ENCODE assay signal across 8 cellular contexts in the genomic region with DNA sequence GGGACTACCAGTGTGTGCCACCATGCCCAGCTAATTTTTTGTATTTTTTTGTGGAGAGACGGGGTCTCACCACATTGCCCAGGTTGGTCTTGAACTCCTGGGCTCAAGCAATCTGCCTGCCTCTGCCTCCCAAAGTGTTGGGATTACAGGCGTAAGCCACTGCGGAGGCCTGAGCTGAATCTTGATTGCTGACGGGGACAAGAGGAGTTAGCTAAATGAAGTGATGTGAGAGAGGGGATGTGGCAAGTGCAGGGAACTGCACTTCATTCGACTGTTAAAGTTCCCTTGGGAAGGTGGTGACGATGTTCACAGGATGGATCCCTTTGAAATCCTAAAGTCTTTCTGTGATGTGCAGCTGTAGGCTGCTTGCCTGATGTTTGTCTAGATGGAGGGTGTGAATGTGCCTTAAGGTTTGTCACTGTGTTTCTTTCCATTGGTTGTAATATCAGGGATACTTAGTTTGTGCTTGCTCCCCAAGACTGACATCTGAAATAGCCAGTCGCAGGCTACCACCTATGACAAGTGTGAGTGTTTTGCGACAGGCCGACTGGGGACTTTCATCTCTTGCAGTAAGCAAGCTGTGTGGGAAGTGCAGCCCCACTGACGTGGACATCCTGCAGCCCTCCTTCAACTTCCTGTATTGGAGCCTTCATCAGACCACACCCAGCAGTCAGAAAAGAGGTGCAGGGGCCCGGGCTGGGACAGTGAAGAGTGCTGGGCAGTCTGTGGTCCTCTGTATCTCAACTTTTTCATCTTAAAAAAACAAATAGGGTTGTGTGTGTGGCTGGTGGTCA. TPM values are rescaled to one million over a fixed set of nuclear protein-coding genes. Genes with fewer than 3 reads are reported as not detected.
DNase-seq lines count a peak whose midpoint lies in the region; ATAC-seq lines count a peak whose summit lies in the region.

No MANE protein-coding gene starts in this region.

- no peaks in the 10 kb centered on the region for H3K9me3 ChIP-seq in CD4-positive, CD25-positive, alpha-beta regulatory T cell (ENCODE audit: control insufficient read depth in 2 of 2, low read length in 2 of 2)
- H3K9me3 ChIP-seq in esophagus (ENCODE audit: control insufficient read depth in 2 of 2, insufficient read depth in 1 of 2, low read depth in 1 of 2, low read length in 1 of 2), result no peaks in the 10 kb centered on the region

- H3K4me3 ChIP-seq in CD4-positive, CD25-positive, alpha-beta regulatory T cell (ENCODE audit: low read depth, low read length), result peak overlapping the region; percentile 95
- peak overlapping the region; percentile 9; the same call in 1 of the 2 replicates for H3K4me3 ChIP-seq in Jurkat, Clone E6-1 (ENCODE audit: low read length)
- H3K4me3 ChIP-seq in esophagus (ENCODE audit: low read depth in 1 of 2, low read length in 2 of 2), result peak overlapping the region in 1 of 2 donors; percentile 18

- ATAC-seq in CD4-positive, CD25-positive, alpha-beta regulatory T cell (ENCODE audit: low read depth in 2 of 2), result peak; percentile 98
- ATAC-seq in GM21381 (IDR thresholded peaks at IDR 0.05; ENCODE audit: unreplicated experiment), result peak; percentile 88

- H3K27ac ChIP-seq in CD4-positive, CD25-positive, alpha-beta regulatory T cell (ENCODE audit: insufficient read depth, low read length, poor library complexity, severe bottlenecking), result peak overlapping the region; percentile 91
- peak overlapping the region; percentile 3 to 41 for H3K27ac ChIP-seq in esophagus (ENCODE audit: low read depth in 2 of 2, low read length in 1 of 2)

- H3K4me1 ChIP-seq in CD4-positive, CD25-positive, alpha-beta regulatory T cell (ENCODE audit: control insufficient read depth, insufficient read depth, low read length, poor library complexity, severe bottlenecking), result peaks cover 51% of the 10 kb centered on the region
- H3K4me1 ChIP-seq in esophagus (ENCODE audit: control insufficient read depth in 2 of 2, insufficient read depth in 2 of 2, low read length in 1 of 2), result no peaks in the 10 kb centered on the region

- peak overlapping the region; percentile 77 to 93 (median 91) for H3K4me3 Mint-ChIP-seq in CD4-positive, CD25-positive, alpha-beta regulatory T cell

- no peaks in the 10 kb centered on the region for H3K27me3 Mint-ChIP-seq in CD4-positive, CD25-positive, alpha-beta regulatory T cell

- peak overlapping the region; percentile 99 to 100 (median 99) for H3K27ac Mint-ChIP-seq in CD4-positive, CD25-positive, alpha-beta regulatory T cell

- H3K4me1 Mint-ChIP-seq in CD4-positive, CD25-positive, alpha-beta regulatory T cell, result peaks cover 7 to 67% (median 33%) of the 10 kb centered on the region in 4 donors

- DNase-seq in CD4-positive, CD25-positive, alpha-beta regulatory T cell, result peak; percentile 83 to 100 (median 93)
- DNase-seq in Jurkat, Clone E6-1 (ENCODE audit: low read depth, low spot score), result peak; percentile 80
- DNase-seq in activated CD4-positive, alpha-beta T cell treated with anti-CD3 and anti-CD28 coated beads, Interleukin-2, amount 50 U/mL, for 24 hours (ENCODE audit: low read depth in 1 of 2, low spot score in 1 of 2), result peak; percentile 46 to 86
- DNase-seq in pulmonary artery endothelial cell (ENCODE audit: low read depth, low spot score) (peak; percentile 8), NCI-H1694 (lab: John Stamatoyannopoulos, UW) (no peak), COR-L47 (lab: John Stamatoyannopoulos, UW) (no peak)

- no peaks in the 10 kb centered on the region for H3K9me3 Mint-ChIP-seq in CD4-positive, CD25-positive, alpha-beta regulatory T cell

- no peaks in the 10 kb centered on the region for H3K27me3 ChIP-seq in CD4-positive, CD25-positive, alpha-beta regulatory T cell (ENCODE audit: control insufficient read depth, insufficient read depth, low read length)
- no peaks in the 10 kb centered on the region for H3K27me3 ChIP-seq in esophagus (ENCODE audit: control insufficient read depth in 1 of 2, insufficient read depth in 2 of 2, low read length in 2 of 2)

- H3K36me3 ChIP-seq in CD4-positive, CD25-positive, alpha-beta regulatory T cell (ENCODE audit: control insufficient read depth, insufficient read depth, low read length), result peaks cover 12% of the 10 kb centered on the region
- H3K36me3 ChIP-seq in esophagus (ENCODE audit: control insufficient read depth in 2 of 2, insufficient read depth in 2 of 2, low read length in 1 of 2), result peaks cover 0 to 2% of the 10 kb centered on the region in 2 donors

- WGBS in esophagus, 2 donors, result 67 to 71% methylated on average over 11 of the region's 11 CpGs

- H3K36me3 Mint-ChIP-seq in CD4-positive, CD25-positive, alpha-beta regulatory T cell, result peaks cover 9% of the 10 kb centered on the region

RNA-seq across cellular contexts. Expression of a gene that starts 19.6 kb away (rescaled TPM):
- total RNA-seq in CD4-positive, CD25-positive, alpha-beta regulatory T cell, result 21.1 TPM
- 1 to 10 TPM; 3.6 to 7.7 (median 5.3) TPM for polyA plus RNA-seq in CD4-positive, CD25-positive, alpha-beta regulatory T cell
- polyA plus RNA-seq in Jurkat, Clone E6-1 (2012; ENCODE audit: insufficient read depth, insufficient read length), result 7.8 TPM
- 1 to 10 TPM; 1.5 to 1.9 TPM for polyA plus RNA-seq in esophagus
- 6.7 and 11.2 TPM in 2 replicates for total RNA-seq in pulmonary artery endothelial cell

RNA-seq across cellular contexts. Expression of a gene that starts 52.0 kb away (rescaled TPM):
- 98.6 TPM for total RNA-seq in CD4-positive, CD25-positive, alpha-beta regulatory T cell
- polyA plus RNA-seq in CD4-positive, CD25-positive, alpha-beta regulatory T cell, result 10 to 100 TPM; 12.8 to 14.7 (median 13.5) TPM
- polyA plus RNA-seq in Jurkat, Clone E6-1 (2012; ENCODE audit: insufficient read depth, insufficient read length), result 96.2 TPM
- polyA plus RNA-seq in esophagus, result 10 to 100 TPM; 66.4 to 76.4 TPM
- 47.9 and 60.6 TPM in 2 replicates for total RNA-seq in pulmonary artery endothelial cell

Comparison
In these comparisons a context has a peak if more than half of its experiments do, and no peak if none do; other contexts are left out.
1. DNase-seq: peak in CD4-positive, CD25-positive, alpha-beta regulatory T cell (3 of 3), Jurkat, Clone E6-1 (single experiment), activated CD4-positive, alpha-beta T cell treated with anti-CD3 and anti-CD28 coated beads, Interleukin-2, amount 50 U/mL, for 24 hours (2 of 2) and pulmonary artery endothelial cell (single experiment); none in NCI-H1694 (single experiment) and COR-L47 (single experiment).